14 cellular contexts compared by ENCODE assay signal in the genomic region with DNA sequence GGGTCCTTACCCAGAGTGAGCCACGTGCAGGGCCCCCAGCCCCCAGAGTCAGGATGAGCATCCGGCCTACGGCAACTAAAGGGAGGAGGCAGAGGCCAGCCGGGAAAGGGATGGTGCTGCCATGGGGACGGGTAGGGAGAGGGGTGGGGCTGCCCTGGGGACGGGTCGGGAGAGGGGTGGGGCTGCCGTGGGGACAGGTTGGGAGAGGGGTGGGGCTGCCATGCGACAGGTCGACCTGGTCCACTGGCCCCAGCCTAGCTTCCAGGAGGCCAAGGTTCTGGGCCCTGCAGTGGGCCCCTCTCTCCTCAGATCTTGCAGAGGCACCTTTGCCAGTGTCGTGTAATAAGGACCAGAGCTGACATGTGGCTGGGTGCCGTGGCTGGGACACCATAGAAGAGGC.
DNase-seq lines count a peak whose midpoint lies in the region; ATAC-seq lines count a peak whose summit lies in the region.
"Had no signal": no experiment of that assay in that cellular context is flagged by ENCODE, and none has a peak within 500 bp of the region (broad histone marks: within the 10 kb centered on the region; RNA-seq: fewer than 3 reads in every experiment).

No MANE protein-coding gene starts in this region.

- peak; percentile 33 for DNase-seq in Right ventricle myocardium inferior (ENCODE audit: missing footprints)
- no peak for DNase-seq in left ventricle myocardium superior
- DNase-seq in stimulated activated naive CD8-positive, alpha-beta T cell treated with anti-CD3 and anti-CD28 coated beads, Interleukin-15, amount 100 ng/mL, for 72 hours: no peak
- no peak for DNase-seq in stimulated activated naive CD8-positive, alpha-beta T cell treated with anti-CD3 and anti-CD28 coated beads, Interleukin-15, Interleukin-2, amounts not matched to agents 100 U/mL and 50 U/mL, for 24 hours
- DNase-seq: AML-193; Caco-2; Calu3; CD4-positive, alpha-beta T cell; CD8-positive, alpha-beta T cell; DMS79 treated with DMSO at 0.1 percent for 48 hours; GF-D8 had no signal

- H3K9me3 Mint-ChIP-seq in stimulated activated naive CD8-positive, alpha-beta T cell treated with anti-CD3 and anti-CD28 coated beads, Interleukin-15, amount 100 ng/mL, for 72 hours: peaks cover 0 to under 1% of the 10 kb centered on the region in 2 donors
- H3K9me3 Mint-ChIP-seq: CD4-positive, alpha-beta T cell; CD8-positive, alpha-beta T cell had no signal

- no peaks in the 10 kb centered on the region for H3K27me3 Mint-ChIP-seq in stimulated activated naive CD8-positive, alpha-beta T cell treated with anti-CD3 and anti-CD28 coated beads, Interleukin-15, amount 100 ng/mL, for 72 hours
- H3K27me3 Mint-ChIP-seq: B cell; CD4-positive, alpha-beta T cell had no signal

- intact Hi-C loops in Right ventricle myocardium inferior (cut with DNase I): loop anchor here (10.0 kb wide), 1 partner anchor 1065 kb away; no protein-coding TSS in a partner anchor
- intact Hi-C loops in left ventricle myocardium superior (cut with micrococcal nuclease): no loop called here

- H3K4me3 Mint-ChIP-seq in stimulated activated naive CD8-positive, alpha-beta T cell treated with anti-CD3 and anti-CD28 coated beads, Interleukin-15, amount 100 ng/mL, for 72 hours: no peak overlapping the region
- H3K4me3 Mint-ChIP-seq: B cell; CD4-positive, alpha-beta T cell; CD8-positive, alpha-beta T cell had no signal

- H3K27ac Mint-ChIP-seq in stimulated activated naive CD8-positive, alpha-beta T cell treated with anti-CD3 and anti-CD28 coated beads, Interleukin-15, amount 100 ng/mL, for 72 hours: no peak overlapping the region
- H3K27ac Mint-ChIP-seq: B cell; CD4-positive, alpha-beta T cell; CD8-positive, alpha-beta T cell had no signal

- no peaks in the 10 kb centered on the region for H3K4me1 Mint-ChIP-seq in stimulated activated naive CD8-positive, alpha-beta T cell treated with anti-CD3 and anti-CD28 coated beads, Interleukin-15, amount 100 ng/mL, for 72 hours
- H3K4me1 Mint-ChIP-seq: B cell had no signal

- ATAC-seq in Right ventricle myocardium inferior (no peak), left ventricle myocardium superior (no peak), HG03432 (IDR thresholded peaks at IDR 0.05; ENCODE audit: unreplicated experiment) (no peak)
- ATAC-seq in stimulated activated naive CD8-positive, alpha-beta T cell treated with anti-CD3 and anti-CD28 coated beads, Interleukin-15, amount 100 ng/mL, for 72 hours: peak; percentile 20
- ATAC-seq in stimulated activated naive CD8-positive, alpha-beta T cell treated with anti-CD3 and anti-CD28 coated beads, Interleukin-15, Interleukin-2, amounts not matched to agents 100 U/mL and 50 U/mL, for 24 hours: no peak
- ATAC-seq: A549; CD8-positive, alpha-beta T cell had no signal
